ENCODE assay signal across 9 cellular contexts in the genomic region with DNA sequence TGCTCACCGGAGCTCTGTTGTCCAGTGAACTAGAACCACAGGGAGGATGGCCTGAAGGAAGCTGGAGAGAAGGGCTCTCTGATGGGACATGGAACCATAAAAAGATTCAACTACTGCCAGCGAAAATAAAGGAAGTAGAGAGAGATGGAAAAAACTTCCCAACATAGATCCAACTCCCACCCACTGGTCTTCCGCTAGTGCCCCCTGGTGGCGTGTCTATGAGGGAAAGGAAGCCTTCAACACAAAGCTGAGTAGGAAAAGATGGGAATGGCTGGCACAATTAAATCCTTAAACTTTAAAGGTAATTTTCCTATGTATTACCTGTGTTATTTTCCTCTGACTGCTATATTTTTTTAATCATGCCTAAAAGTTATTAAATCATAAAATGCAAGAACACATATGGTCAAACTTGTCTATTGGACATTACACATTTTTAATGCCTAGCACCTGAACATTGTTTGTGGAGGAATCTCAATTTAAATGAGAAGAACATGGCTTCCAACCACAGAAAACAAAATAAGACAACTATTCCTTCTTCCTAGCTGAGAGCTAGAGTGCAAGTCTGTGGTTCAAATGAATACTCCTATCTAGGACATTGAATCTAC. TPM values are rescaled to one million over a fixed set of nuclear protein-coding genes. Genes with fewer than 3 reads are reported as not detected.
A peak's percentile ranks its signal among the peaks of the same experiment; 100 is the strongest.
DNase-seq lines count a peak whose midpoint lies in the region; ATAC-seq and TF ChIP-seq lines count a peak whose summit lies in the region.
"Had no signal": no experiment of that assay in that cellular context is flagged by ENCODE, and none has a peak within 500 bp of the region (broad histone marks: within the 10 kb centered on the region; RNA-seq: fewer than 3 reads in every experiment).

No MANE protein-coding gene starts in this region.

- H3K36me3 Mint-ChIP-seq in activated CD8-positive, alpha-beta memory T cell treated with anti-CD3 and anti-CD28 coated beads, Interleukin-2, amount 10 ng/mL, durations not matched to agents 7 days and 5 days: peaks cover 41% of the 10 kb centered on the region

- CTCF ChIA-PET in activated CD8-positive, alpha-beta memory T cell treated with anti-CD3 and anti-CD28 coated beads, Interleukin-2, amount 10 ng/mL, durations not matched to agents 7 days and 5 days (lab: Charles Lee): interaction anchor here (0.8 to 1.6 kb wide), 2 partner anchors 9 to 173 kb away, joined by 3 to 5 read pairs; no protein-coding TSS in a partner anchor

- H3K27ac ChIP-seq in thyroid gland: no peak overlapping the region

- no peaks in the 10 kb centered on the region for H3K4me1 Mint-ChIP-seq in activated CD8-positive, alpha-beta memory T cell treated with anti-CD3 and anti-CD28 coated beads, Interleukin-2, amount 10 ng/mL, durations not matched to agents 7 days and 5 days

- no peaks in the 10 kb centered on the region for H3K9me3 ChIP-seq in thyroid gland

- WGBS in thyroid gland, 2 donors: 79 to 87% methylated on average over 4 of the region's 4 CpGs

- H3K27me3 ChIP-seq in thyroid gland: no peaks in the 10 kb centered on the region

- intact Hi-C loops in thyroid gland (cut with DNase I): no loop called here

- H3K27ac Mint-ChIP-seq in activated CD8-positive, alpha-beta memory T cell treated with anti-CD3 and anti-CD28 coated beads, Interleukin-2, amount 10 ng/mL, durations not matched to agents 7 days and 5 days: no peak overlapping the region
- H3K27ac Mint-ChIP-seq: dendritic cell treated with granulocyte-macrophage colony-stimulating factor and Interleukin-4, amounts not matched to agents 40 ng/mL and 50 ng/mL, for 4 days had no signal

- no peaks in the 10 kb centered on the region for H3K4me1 ChIP-seq in thyroid gland

- no peaks in the 10 kb centered on the region for H3K27me3 Mint-ChIP-seq in activated CD8-positive, alpha-beta memory T cell treated with anti-CD3 and anti-CD28 coated beads, Interleukin-2, amount 10 ng/mL, durations not matched to agents 7 days and 5 days
- H3K27me3 Mint-ChIP-seq: dendritic cell treated with granulocyte-macrophage colony-stimulating factor and Interleukin-4, amounts not matched to agents 40 ng/mL and 50 ng/mL, for 4 days had no signal

- TF ChIP-seq CTCF in thyroid gland (IDR thresholded peaks at IDR 0.05): peak in 5 of 6 experiments; percentile 15 to 56 (median 41)

- no peak for ATAC-seq in activated CD8-positive, alpha-beta memory T cell treated with anti-CD3 and anti-CD28 coated beads, Interleukin-2, amount 10 ng/mL, durations not matched to agents 7 days and 5 days
- no peak for ATAC-seq in HG03159 (IDR thresholded peaks at IDR 0.05; ENCODE audit: unreplicated experiment)

- H3K9me3 Mint-ChIP-seq in activated CD8-positive, alpha-beta memory T cell treated with anti-CD3 and anti-CD28 coated beads, Interleukin-2, amount 10 ng/mL, durations not matched to agents 7 days and 5 days (ENCODE audit: low read depth): no peaks in the 10 kb centered on the region
- H3K9me3 Mint-ChIP-seq: dendritic cell treated with granulocyte-macrophage colony-stimulating factor and Interleukin-4, amounts not matched to agents 40 ng/mL and 50 ng/mL, for 4 days had no signal

- no peak overlapping the region for H3K4me3 ChIP-seq in thyroid gland (replicated peaks in 1 of 3)

- DNase-seq in activated CD8-positive, alpha-beta memory T cell treated with anti-CD3 and anti-CD28 coated beads for 24 hours: peak; percentile 58
- no peak for DNase-seq in activated CD8-positive, alpha-beta memory T cell treated with anti-CD3 and anti-CD28 coated beads, Interleukin-2, amount 10 ng/mL, durations not matched to agents 7 days and 5 days
- DNase-seq in NCI-H69 (lab: John Stamatoyannopoulos, UW) (peak; percentile 68), astrocyte of the hippocampus (ENCODE audit: low read depth, low spot score) (peak; percentile 20), left kidney (ENCODE audit: low read depth, low spot score) (peak; percentile 66), thyroid gland (peak; percentile 51 to 71), epidermal melanocyte (ENCODE audit: insufficient read length, low spot score) (no peak)

- no peak for TF ChIP-seq POLR2A in thyroid gland (IDR thresholded peaks at IDR 0.05)

- no peaks in the 10 kb centered on the region for H3K36me3 ChIP-seq in thyroid gland

- H3K4me3 Mint-ChIP-seq in activated CD8-positive, alpha-beta memory T cell treated with anti-CD3 and anti-CD28 coated beads, Interleukin-2, amount 10 ng/mL, durations not matched to agents 7 days and 5 days: no peak overlapping the region
- H3K4me3 Mint-ChIP-seq: dendritic cell treated with granulocyte-macrophage colony-stimulating factor and Interleukin-4, amounts not matched to agents 40 ng/mL and 50 ng/mL, for 4 days had no signal

RNA-seq across cellular contexts. Expression of gene CEP120, which starts 51.5 kb away (rescaled TPM):
- 10 to 100 TPM; 29.4 to 32.1 TPM for total RNA-seq in activated CD8-positive, alpha-beta memory T cell treated with anti-CD3 and anti-CD28 coated beads, Interleukin-2, amount 10 ng/mL, durations not matched to agents 7 days and 5 days
- total RNA-seq in thyroid gland: 10 to 100 TPM; 21.7 to 32.0 (median 23.6) TPM

Comparison
In these comparisons a context has a peak if more than half of its experiments do, and no peak if none do; other contexts are left out.
1. DNase-seq: peak in activated CD8-positive, alpha-beta memory T cell treated with anti-CD3 and anti-CD28 coated beads for 24 hours (single experiment), NCI-H69 (single experiment), astrocyte of the hippocampus (single experiment), left kidney (single experiment) and thyroid gland (2 of 2); none in activated CD8-positive, alpha-beta memory T cell treated with anti-CD3 and anti-CD28 coated beads, Interleukin-2, amount 10 ng/mL, durations not matched to agents 7 days and 5 days (single experiment) and epidermal melanocyte (single experiment).